ENCODE assay signal across 19 cellular contexts in genomic region chr7:137574836-137575235, GRCh38.
DNase-seq lines count a peak whose midpoint lies in the region; ATAC-seq and TF ChIP-seq lines count a peak whose summit lies in the region.
"Had no signal": no experiment of that assay in that cellular context is flagged by ENCODE, and none has a peak within 500 bp of the region (broad histone marks: within the 10 kb centered on the region; RNA-seq: fewer than 3 reads in every experiment).

No MANE protein-coding gene starts in this region.

- H3K36me3 ChIP-seq in IMR-90 (ENCODE audit: control insufficient read depth, insufficient read depth, low read length) = no peaks in the 10 kb centered on the region; the same call in 1 of the 2 replicates

- peak overlapping the region; percentile 26; the same call in 1 of the 2 replicates for H3K4ac ChIP-seq in IMR-90 (ENCODE audit: low read depth, low read length)

- no peak overlapping the region for H3K4me2 ChIP-seq in IMR-90 (ENCODE audit: low read depth, low read length)
- H3K4me2 ChIP-seq: A549 had no signal

- no peak overlapping the region for H3K4me3 Mint-ChIP-seq in Calu3 (ENCODE audit: low read depth, unreplicated experiment)
- H3K4me3 Mint-ChIP-seq: CD4-positive, alpha-beta T cell; HFFc6 had no signal

- intact Hi-C loops in Calu3 (cut with micrococcal nuclease; ENCODE audit: unreplicated experiment) = no loop called here
- intact Hi-C loops in IMR-90 (cut with micrococcal nuclease) = loop anchor here (5.0 kb wide), 1 partner anchor 38 kb away; no protein-coding TSS in a partner anchor
- intact Hi-C loops in left ventricle myocardium superior (cut with micrococcal nuclease) = no loop called here

- no peak for TF ChIP-seq CTCF in Calu3 (IDR thresholded peaks at IDR 0.05; ENCODE audit: unreplicated experiment)
- TF ChIP-seq CTCF in IMR-90 (conservative IDR thresholded peaks at IDR 0.05; ENCODE audit: low read depth, low read length) = no peak
- TF ChIP-seq CTCF in epithelial cell of esophagus (IDR thresholded peaks at IDR 0.05; ENCODE audit: insufficient read depth, low read depth, low read length, missing control alignments) = no peak

- H2AK5ac ChIP-seq in IMR-90 (ENCODE audit: low read depth, low read length) = no peak overlapping the region

- no peak overlapping the region; the same call in 1 of the 2 replicates for H3K14ac ChIP-seq in IMR-90 (replicated peaks; ENCODE audit: low read depth, low read length)

- dilution Hi-C loops in IMR-90 (cut with HindIII; ENCODE audit: low sequenced_read_pairs, unreplicated experiment) = no loop called here

- H3K9ac ChIP-seq in IMR-90 (ENCODE audit: low read depth, low read length) = no peak overlapping the region
- H3K9ac ChIP-seq: GM23248 had no signal

- TF ChIP-seq POLR2A in IMR-90 (IDR thresholded peaks at IDR 0.05; ENCODE audit: low read depth, low read length) = no peak

- no peak for TF ChIP-seq RAD21 in IMR-90 (IDR thresholded peaks at IDR 0.05; ENCODE audit: low read length)

- ATAC-seq in IMR-90 (ENCODE audit: low read depth) = no peak
- ATAC-seq in left ventricle myocardium superior = no peak
- ATAC-seq: A549 had no signal

- DNase-seq in DMS53 (lab: John Stamatoyannopoulos, UW) = peak; percentile 25
- no peak for DNase-seq in DMS53 treated with DMSO at 0.1 percent for 48 hours (lab: John Stamatoyannopoulos, UW; ENCODE audit: unreplicated experiment)
- DNase-seq in Calu3 = no peak
- DNase-seq in IMR-90 = peak; percentile 21
- peak; percentile 4 for DNase-seq in epithelial cell of esophagus (ENCODE audit: low read depth)
- DNase-seq in left ventricle myocardium superior = no peak
- DNase-seq in NCI-H187 treated with DMSO at 0.1 percent for 48 hours (lab: John Stamatoyannopoulos, UW) = no peak
- DNase-seq in NCI-H1105 (lab: John Stamatoyannopoulos, UW) = no peak
- DNase-seq: AML-193; Caco-2; CD4-positive, alpha-beta T cell; DMS153; DND-41; GM23248; HCEC 1CT; HFFc6 had no signal

- H2BK20ac ChIP-seq in IMR-90 (ENCODE audit: low read depth, low read length) = peak overlapping the region; percentile 81

- CTCF ChIA-PET in Calu3 (lab: Charles Lee) (interaction anchor here (0.6 kb wide), 1 partner anchor 144 kb away, joined by 4 read pairs; no protein-coding TSS in a partner anchor), IMR-90 (lab: Yijun Ruan, JAX) (no interaction called here)

- peaks cover 5 to 6% of the 10 kb centered on the region in 2 experiments; a peak in 3 of 4 replicates for H3K79me1 ChIP-seq in IMR-90 (ENCODE audit: low read depth in 1 of 2, low read length in 2 of 2)

- peaks cover 3% of the 10 kb centered on the region for H3K9me1 ChIP-seq in IMR-90 (ENCODE audit: insufficient read depth, low read length)

- H2BK15ac ChIP-seq in IMR-90 (ENCODE audit: low read depth, low read length) = peak overlapping the region; percentile 1; the same call in 1 of the 3 replicates

- no peak overlapping the region for H4K5ac ChIP-seq in IMR-90 (ENCODE audit: low read depth, low read length)

- H3K27me3 ChIP-seq in IMR-90 (ENCODE audit: control insufficient read depth, insufficient read depth, low read length) = no peaks in the 10 kb centered on the region

- peak overlapping the region in 1 of 2 experiments; percentile 7; a peak in 1 of 4 replicates for H4K8ac ChIP-seq in IMR-90 (ENCODE audit: low read depth in 2 of 2, low read length in 2 of 2)

- peak overlapping the region; percentile 69 for H3K27ac Mint-ChIP-seq in Calu3 (ENCODE audit: unreplicated experiment)
- H3K27ac Mint-ChIP-seq: CD4-positive, alpha-beta T cell; HFFc6 had no signal

- H3K18ac ChIP-seq in IMR-90 (ENCODE audit: low read depth, low read length) = peak overlapping the region; percentile 62; the same call in 1 of the 2 replicates

- H3K4me3 ChIP-seq in IMR-90 (ENCODE audit: insufficient read depth, low read depth, low read length) (no peak overlapping the region), epithelial cell of esophagus (ENCODE audit: low read length) (no peak overlapping the region)
- H3K4me3 ChIP-seq: A549, GM23248 had no signal

- no peaks in the 10 kb centered on the region for H3K27me3 Mint-ChIP-seq in Calu3 (ENCODE audit: unreplicated experiment)

- POLR2A ChIA-PET in IMR-90 (lab: Charles Lee; ENCODE audit: unreplicated experiment) = no interaction called here

- H4K91ac ChIP-seq in IMR-90 (ENCODE audit: insufficient read depth, low read depth, low read length) = no peak overlapping the region

- peak overlapping the region; percentile 9; the same call in 1 of the 2 replicates for H3K56ac ChIP-seq in IMR-90 (ENCODE audit: extremely low read depth, insufficient read depth, low read length)

- H3K4me1 Mint-ChIP-seq in Calu3 (ENCODE audit: low read depth, unreplicated experiment) = peaks cover 31% of the 10 kb centered on the region

- no peak overlapping the region for H2AFZ ChIP-seq in IMR-90 (replicated peaks; ENCODE audit: low read length, poor library complexity)
- H2AFZ ChIP-seq: GM23248 had no signal

- H2BK120ac ChIP-seq in IMR-90 (ENCODE audit: low read depth, low read length) = peak overlapping the region; percentile 93; the same call in 1 of the 2 replicates

- no TSS peak for BruUV-seq in Calu3 (replicated peaks; lab: Mats Ljungman, UMichigan)
- no TSS peak for BruUV-seq in IMR-90 (replicated peaks; lab: Mats Ljungman, UMichigan)

- H2BK5ac ChIP-seq in IMR-90 (ENCODE audit: low read depth, low read length, poor library complexity, severe bottlenecking) = peak overlapping the region; percentile 52

- peaks cover 12% of the 10 kb centered on the region; the same call in 1 of the 2 replicates for H3K4me1 ChIP-seq in IMR-90 (ENCODE audit: control insufficient read depth, insufficient read depth, low read length)
- H3K4me1 ChIP-seq: A549, Caco-2 had no signal

- no peak overlapping the region for H3K27ac ChIP-seq in IMR-90 (ENCODE audit: insufficient read depth, low read length)
- H3K27ac ChIP-seq: 22Rv1, A549, C4-2B, GM23248 had no signal

- in situ Hi-C loops in IMR-90 (cut with MboI; ENCODE audit: low sequenced_read_pairs) = loop anchor here (25.0 kb wide), 1 partner anchor 1163 kb away; no protein-coding TSS in a partner anchor

- H3K36me3 Mint-ChIP-seq in Calu3 (ENCODE audit: insufficient read depth, unreplicated experiment) = peaks cover 9% of the 10 kb centered on the region

- peaks cover 7% of the 10 kb centered on the region for H3K9me3 Mint-ChIP-seq in Calu3 (ENCODE audit: low read depth, unreplicated experiment)
- H3K9me3 Mint-ChIP-seq: CD4-positive, alpha-beta T cell; HFFc6 had no signal

- no peaks in the 10 kb centered on the region for H3K9me3 ChIP-seq in IMR-90 (ENCODE audit: control insufficient read depth, insufficient read depth, low read length)
- H3K9me3 ChIP-seq: A549, Caco-2 had no signal

- H2AK9ac ChIP-seq in IMR-90 (replicated peaks; ENCODE audit: low read depth, low read length, poor library complexity) = no peak overlapping the region

- peak overlapping the region; percentile 23; the same call in 1 of the 2 replicates for H3K23ac ChIP-seq in IMR-90 (ENCODE audit: low read depth, low read length)

- H4K20me1 ChIP-seq in IMR-90 (ENCODE audit: insufficient read depth, low read length) = no peaks in the 10 kb centered on the region

TF ChIP-seq in IMR-90, 13 proteins besides CTCF, POLR2A, EP300 and RAD21:
- no peak for TF ChIP-seq RCOR1 (IDR thresholded peaks at IDR 0.05; ENCODE audit: insufficient replicate concordance, low read length)
- no peak for TF ChIP-seq MAZ (IDR thresholded peaks at IDR 0.05; ENCODE audit: borderline replicate concordance, low read depth, low read length)
- TF ChIP-seq CEBPB (IDR thresholded peaks at IDR 0.05; ENCODE audit: low read depth, low read length) = no peak
- no peak for TF ChIP-seq FOS (IDR thresholded peaks at IDR 0.05; ENCODE audit: low read depth, low read length)
- TF ChIP-seq SMC3 (IDR thresholded peaks at IDR 0.05; ENCODE audit: low read depth, low read length) = no peak
- TF ChIP-seq RFX5 (IDR thresholded peaks at IDR 0.05; ENCODE audit: low read depth, low read length) = no peak
- TF ChIP-seq CHD1 (IDR thresholded peaks at IDR 0.05; ENCODE audit: low read depth, low read length) = no peak
- TF ChIP-seq MAFK (IDR thresholded peaks at IDR 0.05; ENCODE audit: low read depth, low read length) = no peak
- no peak for TF ChIP-seq USF2 (IDR thresholded peaks at IDR 0.05; ENCODE audit: low read depth, low read length)
- TF ChIP-seq ELK1 (IDR thresholded peaks at IDR 0.05; ENCODE audit: borderline replicate concordance, low read depth, low read length) = no peak
- TF ChIP-seq NFE2L2 (IDR thresholded peaks at IDR 0.05; ENCODE audit: low read depth, low read length) = no peak
- no peak for TF ChIP-seq MXI1 (IDR thresholded peaks at IDR 0.05; ENCODE audit: borderline replicate concordance, low read depth, low read length)
- TF ChIP-seq BHLHE40 (IDR thresholded peaks at IDR 0.05; ENCODE audit: low read depth, low read length) = no peak

Comparison
In these comparisons a context has a peak if more than half of its experiments do, and no peak if none do; other contexts are left out.
1. DNase-seq: peak in DMS53 (single experiment), IMR-90 (single experiment) and epithelial cell of esophagus (single experiment); none in DMS53 treated with DMSO at 0.1 percent for 48 hours (single experiment), Calu3 (single experiment), left ventricle myocardium superior (single experiment), NCI-H187 treated with DMSO at 0.1 percent for 48 hours (single experiment) and NCI-H1105 (single experiment).